ENCODE assay signal across 24 cellular contexts in genomic region chr16:25614836-25615235, GRCh38.
"Had no signal": no experiment of that assay in that cellular context is flagged by ENCODE, and none has a peak within 500 bp of the region (broad histone marks: within the 10 kb centered on the region; RNA-seq: fewer than 3 reads in every experiment).

No MANE protein-coding gene starts in this region.

- H3K4me3 ChIP-seq: coronary artery, dorsolateral prefrontal cortex, heart left ventricle had no signal

- H3K27ac ChIP-seq: brain microvascular endothelial cell, coronary artery, dorsolateral prefrontal cortex, heart left ventricle had no signal

- H3K36me3 ChIP-seq: brain microvascular endothelial cell, heart left ventricle had no signal

- H3K9me3 ChIP-seq: heart left ventricle had no signal

- DNase-seq: activated CD4-positive, alpha-beta memory T cell treated with anti-CD3 and anti-CD28 coated beads, Interleukin-2, amount 10 ng/mL, durations not matched to agents 7 days and 5 days; activated CD4-positive, alpha-beta T cell treated with anti-CD3 and anti-CD28 coated beads for 1 hour; activated CD4-positive, alpha-beta T cell treated with anti-CD3 and anti-CD28 coated beads for 4 hours; activated CD4-positive, alpha-beta T cell treated with anti-CD3 and anti-CD28 coated beads, Interleukin-2, amount 10 ng/mL, durations not matched to agents 7 days and 5 days; activated CD4-positive, alpha-beta T cell treated with anti-CD3 and anti-CD28 coated beads, Interleukin-2, amount 50 U/mL, for 4 hours; activated CD8-positive, alpha-beta memory T cell treated with anti-CD3 and anti-CD28 coated beads, Interleukin-2, amount 50 U/mL, for 48 hours; activated gamma-delta T cell; activated naive CD4-positive, alpha-beta T cell; activated naive CD4-positive, alpha-beta T cell treated with anti-CD3 and anti-CD28 coated beads, Interleukin-2, amount 10 ng/mL, durations not matched to agents 7 days and 5 days; activated naive CD8-positive, alpha-beta T cell treated with anti-CD3 and anti-CD28 coated beads, Interleukin-2, amount 10 ng/mL, durations not matched to agents 7 days and 5 days; activated T-cell treated with anti-CD3 and anti-CD28 coated beads for 4 hours; activated T-cell treated with anti-CD3 and anti-CD28 coated beads, Interleukin-2, amount 50 U/mL, for 24 hours; activated T-cell treated with anti-CD3 and anti-CD28 coated beads, Interleukin-2, amount 50 U/mL, for 72 hours; brain microvascular endothelial cell; dorsolateral prefrontal cortex; effector memory CD4-positive, alpha-beta T cell; endodermal cell; foreskin fibroblast; heart left ventricle; T-helper 2 cell had no signal

- H3K4me1 ChIP-seq: heart left ventricle had no signal

- H3K27me3 ChIP-seq: brain microvascular endothelial cell had no signal

- ATAC-seq: activated naive CD4-positive, alpha-beta T cell treated with anti-CD3 and anti-CD28 coated beads, Interleukin-2, amount 50 U/mL, for 72 hours; activated T-cell treated with anti-CD3 and anti-CD28 coated beads, Interleukin-2, amount 50 U/mL, for 72 hours; esophagus mucosa; heart left ventricle; WTC11 had no signal
